ENCODE assay signal across 1 cellular context in the genomic region with DNA sequence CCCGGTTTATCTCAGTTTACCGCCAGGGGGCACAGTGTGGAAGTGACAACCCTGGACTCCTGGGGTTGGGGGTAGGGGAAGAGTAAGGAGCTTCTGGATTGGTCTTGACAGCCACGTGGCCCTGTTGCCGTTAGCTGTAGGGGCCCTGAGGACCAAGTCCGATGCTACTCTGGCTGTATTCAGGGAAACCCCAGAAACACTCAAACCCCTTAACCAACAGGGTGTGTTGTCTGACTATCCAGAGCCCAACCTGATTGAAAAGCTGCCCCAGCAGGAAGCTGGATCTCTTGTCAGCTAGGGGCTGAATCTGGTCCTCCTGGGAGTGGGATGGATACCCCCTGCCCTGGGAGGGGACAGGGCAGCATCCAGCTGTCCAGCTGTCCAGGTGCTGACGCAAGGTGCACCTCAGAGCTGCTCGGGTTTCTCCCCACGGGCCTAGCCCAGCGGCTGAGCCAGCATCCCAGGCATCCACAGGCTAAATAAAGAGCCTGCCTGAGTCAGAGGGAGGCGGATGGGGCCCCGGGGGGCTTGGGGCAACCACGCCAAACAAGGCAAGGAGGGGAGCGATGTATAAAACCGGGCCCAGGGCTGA.
TF ChIP-seq lines count a peak whose summit lies in the region.

No MANE protein-coding gene starts in this region.

TF ChIP-seq in SK-N-SH, 30 proteins besides CTCF, POLR2A, EP300 and RAD21 (continued from another document):
- TF ChIP-seq REST (IDR thresholded peaks at IDR 0.05; ENCODE audit: low read depth, low read length) (peak; percentile 76), NFIC (IDR thresholded peaks at IDR 0.05; ENCODE audit: borderline replicate concordance) (no peak)
TF ChIP-seq in SK-N-SH: peak in this region for 8.
